Comparison of ENCODE assay signal across 8 cellular contexts in genomic region chr15:82750831-82751181, GRCh38. TPM values are rescaled to one million over a fixed set of nuclear protein-coding genes. Genes with fewer than 3 reads are reported as not detected.
DNase-seq lines count a peak whose midpoint lies in the region; ATAC-seq, FAIRE-seq and TF ChIP-seq lines count a peak whose summit lies in the region.

No MANE protein-coding gene starts in this region.

- no peak for TF ChIP-seq CTCF in gastroesophageal sphincter (IDR thresholded peaks at IDR 0.05)
- TF ChIP-seq CTCF in progenitor cell of endocrine pancreas (IDR thresholded peaks at IDR 0.05; ENCODE audit: unreplicated experiment), result no peak

- intact Hi-C loops in activated CD4-positive, alpha-beta T cell treated with anti-CD3 and anti-CD28 coated beads, Interleukin-2, amount 10 ng/mL, durations not matched to agents 24 days and 14 days (cut with micrococcal nuclease), result loop anchor here (1.0 to 5.0 kb wide), 6 partner anchors 42 to 316 kb away; partner anchors contain the start of genes AP3B2, BTBD1, C15orf40 and RAMAC

- TF ChIP-seq POLR2A in gastroesophageal sphincter (IDR thresholded peaks at IDR 0.05), result no peak

- peak overlapping the region; percentile 97 for H3K27ac Mint-ChIP-seq in activated CD4-positive, alpha-beta T cell treated with anti-CD3 and anti-CD28 coated beads, Interleukin-2, amount 10 ng/mL, durations not matched to agents 24 days and 14 days
- H3K27ac Mint-ChIP-seq in progenitor cell of endocrine pancreas, result peak overlapping the region; percentile 97

- H3K9me3 ChIP-seq in BLaER1 (no peaks in the 10 kb centered on the region), gastroesophageal sphincter (no peaks in the 10 kb centered on the region)

- H3K4me1 Mint-ChIP-seq in activated CD4-positive, alpha-beta T cell treated with anti-CD3 and anti-CD28 coated beads, Interleukin-2, amount 10 ng/mL, durations not matched to agents 24 days and 14 days, result peaks cover 24% of the 10 kb centered on the region
- H3K4me1 Mint-ChIP-seq in progenitor cell of endocrine pancreas (ENCODE audit: low read depth), result peaks cover 16% of the 10 kb centered on the region

- WGBS in gastroesophageal sphincter (ENCODE audit: low coverage in 1 of 2), 2 donors, result 4 to 6% methylated on average over 6 to 7 of the region's 8 CpGs

- H3K4me3 Mint-ChIP-seq in activated CD4-positive, alpha-beta T cell treated with anti-CD3 and anti-CD28 coated beads, Interleukin-2, amount 10 ng/mL, durations not matched to agents 24 days and 14 days, result peak overlapping the region; percentile 99
- H3K4me3 Mint-ChIP-seq in progenitor cell of endocrine pancreas (ENCODE audit: low read depth), result peak overlapping the region; percentile 97

- peak; percentile 6 for DNase-seq in GM19239 (ENCODE audit: insufficient read length, low spot score)
- no peak for DNase-seq in activated CD4-positive, alpha-beta T cell treated with anti-CD3 and anti-CD28 coated beads, Interleukin-2, amount 10 ng/mL, durations not matched to agents 24 days and 14 days
- DNase-seq in progenitor cell of endocrine pancreas (ENCODE audit: low spot score, unreplicated experiment), result no peak
- no peak for DNase-seq in SHP77 (lab: John Stamatoyannopoulos, UW)
- no peak for DNase-seq in activated CD8-positive, alpha-beta memory T cell treated with anti-CD3 and anti-CD28 coated beads for 24 hours

- no peaks in the 10 kb centered on the region for H3K27me3 Mint-ChIP-seq in activated CD4-positive, alpha-beta T cell treated with anti-CD3 and anti-CD28 coated beads, Interleukin-2, amount 10 ng/mL, durations not matched to agents 24 days and 14 days
- H3K27me3 Mint-ChIP-seq in progenitor cell of endocrine pancreas, result no peaks in the 10 kb centered on the region

- peak overlapping the region; percentile 93 for H3K4me2 ChIP-seq in BLaER1

- H3K36me3 Mint-ChIP-seq in activated CD4-positive, alpha-beta T cell treated with anti-CD3 and anti-CD28 coated beads, Interleukin-2, amount 10 ng/mL, durations not matched to agents 24 days and 14 days (ENCODE audit: low read depth), result peaks cover 38% of the 10 kb centered on the region
- peaks cover 11% of the 10 kb centered on the region for H3K36me3 Mint-ChIP-seq in progenitor cell of endocrine pancreas (ENCODE audit: insufficient read depth)

- no peak for TF ChIP-seq EP300 in gastroesophageal sphincter (IDR thresholded peaks at IDR 0.05)

- peaks cover 49% of the 10 kb centered on the region for H4K20me1 ChIP-seq in BLaER1

- H3K9me3 Mint-ChIP-seq in activated CD4-positive, alpha-beta T cell treated with anti-CD3 and anti-CD28 coated beads, Interleukin-2, amount 10 ng/mL, durations not matched to agents 24 days and 14 days, result no peaks in the 10 kb centered on the region
- H3K9me3 Mint-ChIP-seq in progenitor cell of endocrine pancreas (ENCODE audit: low read depth), result no peaks in the 10 kb centered on the region

- FAIRE-seq in GM19239 (lab: Jason Lieb, UNC), result peak; percentile 26

- peak overlapping the region; percentile 84 for H3K27ac ChIP-seq in BLaER1
- peak overlapping the region; percentile 84 to 97 (median 89) for H3K27ac ChIP-seq in gastroesophageal sphincter

- peak overlapping the region; percentile 77 for H3K4me3 ChIP-seq in BLaER1
- peak overlapping the region; percentile 57 to 74 for H3K4me3 ChIP-seq in gastroesophageal sphincter

- peaks cover 35% of the 10 kb centered on the region for H3K4me1 ChIP-seq in BLaER1
- peaks cover 0 to 35% (median 19%) of the 10 kb centered on the region in 3 donors for H3K4me1 ChIP-seq in gastroesophageal sphincter

- ATAC-seq in HG03175 (IDR thresholded peaks at IDR 0.05; ENCODE audit: unreplicated experiment) (peak; percentile 50), gastroesophageal sphincter (no peak)

- peak overlapping the region; percentile 85 for H3K9ac ChIP-seq in BLaER1

- H3K36me3 ChIP-seq in BLaER1 (peaks cover 42% of the 10 kb centered on the region), gastroesophageal sphincter (peaks cover 0 to 33% of the 10 kb centered on the region in 2 donors)

- H3K27me3 ChIP-seq in BLaER1 (no peaks in the 10 kb centered on the region), gastroesophageal sphincter (no peaks in the 10 kb centered on the region)

RNA-seq across cellular contexts. Expression of gene AP3B2, which starts 41.1 kb away (rescaled TPM):
- not detected in 2 replicates for total RNA-seq in activated CD4-positive, alpha-beta T cell treated with anti-CD3 and anti-CD28 coated beads, Interleukin-2, amount 10 ng/mL, durations not matched to agents 24 days and 14 days
- total RNA-seq in gastroesophageal sphincter, result 1 to 10 TPM; 1.6 to 2.6 (median 2.0) TPM
- total RNA-seq in progenitor cell of endocrine pancreas, result 13.2 and 14.4 TPM in 2 replicates

RNA-seq across cellular contexts. Expression of gene FSD2, which starts 55.1 kb away (rescaled TPM):
- total RNA-seq in activated CD4-positive, alpha-beta T cell treated with anti-CD3 and anti-CD28 coated beads, Interleukin-2, amount 10 ng/mL, durations not matched to agents 24 days and 14 days, result not detected in 2 replicates
- total RNA-seq in gastroesophageal sphincter, result not detected
- total RNA-seq in progenitor cell of endocrine pancreas, result not detected in 2 replicates

RNA-seq across cellular contexts. Expression of gene WHAMM, which starts 58.6 kb away (rescaled TPM):
- 5.1 and 6.7 TPM in 2 replicates for total RNA-seq in activated CD4-positive, alpha-beta T cell treated with anti-CD3 and anti-CD28 coated beads, Interleukin-2, amount 10 ng/mL, durations not matched to agents 24 days and 14 days
- total RNA-seq in gastroesophageal sphincter (10 to 100 TPM in 3 of 4 donors, 1 to 10 TPM in 1; 9.2 to 16.0 (median 11.5) TPM), progenitor cell of endocrine pancreas (7.5 and 8.1 TPM in 2 replicates)
